ENCODE assay signal across 37 cellular contexts in the genomic region with DNA sequence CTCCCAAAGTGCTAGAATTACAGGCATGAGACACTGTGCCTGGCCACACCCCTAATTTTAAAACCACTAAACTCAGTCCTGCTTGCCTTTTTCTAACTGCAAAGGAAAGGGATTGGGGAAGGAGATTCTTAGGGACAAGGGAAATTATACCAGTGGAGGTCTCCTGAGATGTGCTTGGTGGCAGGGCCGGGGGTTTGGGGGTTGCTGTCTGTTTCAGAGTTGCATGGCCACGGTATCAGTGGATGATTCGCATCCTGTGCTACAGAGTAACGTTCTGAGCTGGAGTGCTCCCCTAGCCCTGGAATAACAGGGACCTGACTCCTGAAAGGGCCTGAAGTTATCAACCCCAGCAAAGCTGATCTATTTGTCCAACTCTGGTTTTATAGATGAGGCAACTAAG. TPM values are rescaled to one million over a fixed set of nuclear protein-coding genes. Genes with fewer than 3 reads are reported as not detected.
"Had no signal": no experiment of that assay in that cellular context is flagged by ENCODE, and none has a peak within 500 bp of the region (broad histone marks: within the 10 kb centered on the region; RNA-seq: fewer than 3 reads in every experiment).

No MANE protein-coding gene starts in this region.

- H3K4me1 Mint-ChIP-seq: naive thymus-derived CD4-positive, alpha-beta T cell; stimulated activated effector memory CD8-positive, alpha-beta T cell treated with anti-CD3 and anti-CD28 coated beads, Interleukin-12 subunit alpha, Interleukin-12 subunit beta, amount 100 ng/mL, for 72 hours had no signal

- H3K27ac ChIP-seq: colonic mucosa, esophagus muscularis mucosa, foreskin keratinocyte, gastroesophageal sphincter, heart right ventricle, left lung, prostate gland, right atrium auricular region, sigmoid colon, testis, tibial artery, upper lobe of left lung had no signal

- H3K4me3 Mint-ChIP-seq: dendritic cell treated with granulocyte-macrophage colony-stimulating factor and Interleukin-4, amounts not matched to agents 40 ng/mL and 50 ng/mL, for 4 days; naive thymus-derived CD4-positive, alpha-beta T cell; stimulated activated effector memory CD8-positive, alpha-beta T cell treated with anti-CD3 and anti-CD28 coated beads, Interleukin-12 subunit alpha, Interleukin-12 subunit beta, amount 100 ng/mL, for 72 hours had no signal

- H3K36me3 ChIP-seq: colonic mucosa had no signal

- H3K27me3 ChIP-seq: colonic mucosa, esophagus muscularis mucosa, foreskin keratinocyte, gastroesophageal sphincter, heart right ventricle, left lung, right atrium auricular region, sigmoid colon, testis, upper lobe of left lung had no signal

- DNase-seq: colonic mucosa; effector CD8-positive, alpha-beta T cell; endodermal cell; foreskin keratinocyte; heart right ventricle; hippocampal formation; left cardiac atrium; left lung; mammary epithelial cell; mesendoderm; midbrain; naive thymus-derived CD4-positive, alpha-beta T cell; nucleus accumbens; sigmoid colon; stimulated activated CD4-positive, alpha-beta T cell treated with anti-CD3 and anti-CD28 coated beads, Interleukin-2, amount 100 ng/mL, for 24 hours; stimulated activated CD4-positive, alpha-beta T cell treated with anti-CD3 and anti-CD28 coated beads, Interleukin-4, amount 100 ng/mL, for 24 hours; stimulated activated naive CD8-positive, alpha-beta T cell treated with anti-CD3 and anti-CD28 coated beads, Interleukin-15, Interleukin-2, amounts not matched to agents 100 U/mL and 50 U/mL, for 24 hours; substantia nigra; testis; tibial artery; upper lobe of left lung had no signal

- H3K27ac Mint-ChIP-seq: dendritic cell treated with granulocyte-macrophage colony-stimulating factor and Interleukin-4, amounts not matched to agents 40 ng/mL and 50 ng/mL, for 4 days; endodermal cell; naive thymus-derived CD4-positive, alpha-beta T cell; stimulated activated effector memory CD8-positive, alpha-beta T cell treated with anti-CD3 and anti-CD28 coated beads, Interleukin-12 subunit alpha, Interleukin-12 subunit beta, amount 100 ng/mL, for 72 hours had no signal

- H3K4me1 ChIP-seq: colonic mucosa, esophagus muscularis mucosa, foreskin keratinocyte, heart right ventricle, left lung, prostate gland, right atrium auricular region, testis, tibial artery, upper lobe of left lung had no signal

- H3K4me3 ChIP-seq: colonic mucosa, esophagus muscularis mucosa, gastroesophageal sphincter, heart right ventricle, left lung, prostate gland, right atrium auricular region, sigmoid colon, testis, tibial artery, upper lobe of left lung had no signal

- H3K9me3 ChIP-seq: colonic mucosa, esophagus muscularis mucosa, gastroesophageal sphincter, heart right ventricle, left lung, prostate gland, right atrium auricular region, sigmoid colon, testis, tibial artery, upper lobe of left lung had no signal

- H3K9me3 Mint-ChIP-seq: dendritic cell treated with granulocyte-macrophage colony-stimulating factor and Interleukin-4, amounts not matched to agents 40 ng/mL and 50 ng/mL, for 4 days; endodermal cell; naive thymus-derived CD4-positive, alpha-beta T cell; nephron; stimulated activated effector memory CD8-positive, alpha-beta T cell treated with anti-CD3 and anti-CD28 coated beads, Interleukin-12 subunit alpha, Interleukin-12 subunit beta, amount 100 ng/mL, for 72 hours had no signal

- FAIRE-seq: islet of Langerhans, urothelium cell line had no signal

- ATAC-seq: foreskin keratinocyte; gastroesophageal sphincter; heart right ventricle; left lung; naive thymus-derived CD4-positive, alpha-beta T cell; stimulated activated effector memory CD8-positive, alpha-beta T cell treated with anti-CD3 and anti-CD28 coated beads, Interleukin-12 subunit alpha, Interleukin-12 subunit beta, amount 100 ng/mL, for 72 hours; stimulated activated naive CD8-positive, alpha-beta T cell treated with anti-CD3 and anti-CD28 coated beads, Interleukin-15, Interleukin-2, amounts not matched to agents 100 U/mL and 50 U/mL, for 24 hours had no signal

RNA-seq across cellular contexts. Expression of a gene that starts 0.8 kb away (rescaled TPM):
- total RNA-seq: colonic mucosa, epithelial cell of proximal tubule, esophagus muscularis mucosa, fibroblast of lung, foreskin keratinocyte, gastroesophageal sphincter, heart right ventricle, kidney epithelial cell, left cardiac atrium, left lung, lower leg skin, mammary epithelial cell, osteocyte, prostate gland, right atrium auricular region, skeletal muscle tissue, upper lobe of left lung had no signal
- polyA plus RNA-seq: fibroblast of lung; heart right ventricle; mammary epithelial cell; naive thymus-derived CD4-positive, alpha-beta T cell had no signal

RNA-seq across cellular contexts. Expression of a gene that starts 35.4 kb away (rescaled TPM):
- total RNA-seq: colonic mucosa, endodermal cell, epithelial cell of proximal tubule, esophagus muscularis mucosa, fibroblast of lung, gastroesophageal sphincter, heart right ventricle, left cardiac atrium, left lung, lower leg skin, mammary epithelial cell, mucosa of gallbladder, osteocyte, right atrium auricular region, sigmoid colon, skeletal muscle tissue had no signal
- polyA plus RNA-seq: fibroblast of lung, foreskin keratinocyte, heart right ventricle, mammary epithelial cell had no signal
